In the genomic region with DNA sequence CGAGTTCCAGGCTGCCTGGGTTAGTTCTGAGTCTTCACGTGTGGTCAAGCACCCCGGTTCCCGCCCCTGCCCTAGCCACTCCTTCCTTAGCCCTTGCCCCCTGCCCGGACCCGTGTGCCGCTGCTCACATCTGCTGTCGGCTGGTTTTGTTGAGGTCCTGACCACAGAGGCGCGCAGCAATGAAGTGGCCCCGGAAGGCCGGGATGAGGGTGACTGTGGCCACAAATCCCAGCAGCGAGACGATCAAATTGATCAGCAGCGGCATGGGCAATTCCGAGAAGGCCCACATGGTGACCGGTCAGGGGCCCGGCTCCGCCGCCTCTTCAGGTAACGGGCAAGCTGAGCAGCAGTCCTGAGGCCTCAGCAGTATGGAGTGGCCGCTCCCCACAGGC, we compare ENCODE assay signal across 5 cellular contexts. TPM values are rescaled to one million over a fixed set of nuclear protein-coding genes. Genes with fewer than 3 reads are reported as not detected.
DNase-seq lines count a peak whose midpoint lies in the region; ATAC-seq and TF ChIP-seq lines count a peak whose summit lies in the region.

No MANE protein-coding gene starts in this region.

- TF ChIP-seq POLR2A in IMR-90 (IDR thresholded peaks at IDR 0.05; ENCODE audit: low read depth, low read length) (no peak), gastrocnemius medialis (IDR thresholded peaks at IDR 0.05) (no peak)

- H3K9me1 ChIP-seq in IMR-90 (ENCODE audit: insufficient read depth, low read length) = peaks cover 12% of the 10 kb centered on the region

- peak overlapping the region; percentile 52; the same call in 1 of the 2 replicates for H2BK120ac ChIP-seq in IMR-90 (ENCODE audit: low read depth, low read length)

- peak overlapping the region; percentile 76 for H3K9ac ChIP-seq in IMR-90 (ENCODE audit: low read depth, low read length)

- WGBS in IMR-90 (ENCODE audit: extremely low coverage in 2 of 2, insufficient read length in 1 of 2), 2 experiments = 0% methylated on average over 12 of the region's 22 CpGs; no CpG with 5 or more reads in 1 of the 2 experiments

- H2BK20ac ChIP-seq in IMR-90 (ENCODE audit: low read depth, low read length) = no peak overlapping the region

- peak overlapping the region; percentile 98 for H2BK5ac ChIP-seq in IMR-90 (ENCODE audit: low read depth, low read length, poor library complexity, severe bottlenecking)

- peak overlapping the region; percentile 88 for H3K14ac ChIP-seq in IMR-90 (replicated peaks; ENCODE audit: low read depth, low read length)

- H3K4me1 ChIP-seq in IMR-90 (ENCODE audit: control insufficient read depth, insufficient read depth, low read length) = peaks cover 5% of the 10 kb centered on the region
- peaks cover 17% of the 10 kb centered on the region for H3K4me1 ChIP-seq in effector memory CD4-positive, alpha-beta T cell (ENCODE audit: control insufficient read depth, insufficient read depth, low read length, poor library complexity, severe bottlenecking)
- peaks cover 19 to 26% of the 10 kb centered on the region in 2 donors for H3K4me1 ChIP-seq in gastrocnemius medialis

- peak overlapping the region; percentile 72 to 83; a peak in 2 of 4 replicates for H4K8ac ChIP-seq in IMR-90 (ENCODE audit: low read depth in 2 of 2, low read length in 2 of 2)

- peak overlapping the region; percentile 96 for H2AK5ac ChIP-seq in IMR-90 (ENCODE audit: low read depth, low read length)

- H2AK9ac ChIP-seq in IMR-90 (replicated peaks; ENCODE audit: low read depth, low read length, poor library complexity) = peak overlapping the region; percentile 97

- H3K27me3 ChIP-seq in IMR-90 (ENCODE audit: control insufficient read depth, insufficient read depth, low read length) = no peaks in the 10 kb centered on the region
- no peaks in the 10 kb centered on the region for H3K27me3 ChIP-seq in effector memory CD4-positive, alpha-beta T cell (replicated peaks; ENCODE audit: control insufficient read depth, insufficient read depth, low read length, poor library complexity, severe bottlenecking)
- no peaks in the 10 kb centered on the region for H3K27me3 ChIP-seq in gastrocnemius medialis

- no peak overlapping the region for H2BK15ac ChIP-seq in IMR-90 (ENCODE audit: low read depth, low read length)

- intact Hi-C loops in IMR-90 (cut with micrococcal nuclease) = loop anchor here (10.0 kb wide), 1 partner anchor 373 kb away; no protein-coding TSS in a partner anchor
- intact Hi-C loops in gastrocnemius medialis (cut with DNase I; ENCODE audit: low total_unique reads) = loop anchor here (5.0 kb wide), 1 partner anchor 236 kb away; no protein-coding TSS in a partner anchor

- DNase-seq in IMR-90 (no peak), gastrocnemius medialis (no peak), NCI-H2081 (lab: John Stamatoyannopoulos, UW) (no peak)
- DNase-seq in effector memory CD4-positive, alpha-beta T cell = no peak

- TSS peak; percentile 84 for BruUV-seq in IMR-90 (replicated peaks; lab: Mats Ljungman, UMichigan)

- TF ChIP-seq RAD21 in IMR-90 (IDR thresholded peaks at IDR 0.05; ENCODE audit: low read length) = no peak

- H3K4me3 ChIP-seq in IMR-90 (ENCODE audit: insufficient read depth, low read depth, low read length) = peak overlapping the region; percentile 72
- H3K4me3 ChIP-seq in effector memory CD4-positive, alpha-beta T cell (ENCODE audit: insufficient read depth, low read depth, low read length, poor library complexity, severe bottlenecking) = peak overlapping the region; percentile 74
- peak overlapping the region; percentile 74 to 90 (median 79) for H3K4me3 ChIP-seq in gastrocnemius medialis

- H3K56ac ChIP-seq in IMR-90 (ENCODE audit: extremely low read depth, insufficient read depth, low read length) = peak overlapping the region; percentile 81

- H3K4me2 ChIP-seq in IMR-90 (ENCODE audit: low read depth, low read length) = peak overlapping the region; percentile 83

- H3K4ac ChIP-seq in IMR-90 (ENCODE audit: low read depth, low read length) = peak overlapping the region; percentile 86

- H3K18ac ChIP-seq in IMR-90 (ENCODE audit: low read depth, low read length) = no peak overlapping the region

- CTCF ChIA-PET in IMR-90 (lab: Yijun Ruan, JAX) = interaction anchor here (1.3 to 1.8 kb wide), 2 partner anchors 44 to 237 kb away, joined by 3 to 9 read pairs; no protein-coding TSS in a partner anchor

- peak; percentile 11 for ATAC-seq in GM21367 (IDR thresholded peaks at IDR 0.05; ENCODE audit: unreplicated experiment)
- ATAC-seq in IMR-90 (ENCODE audit: low read depth) = peak; percentile 22
- peak in 1 of 2 donors; percentile 17 for ATAC-seq in gastrocnemius medialis

- H4K20me1 ChIP-seq in IMR-90 (ENCODE audit: insufficient read depth, low read length) = no peaks in the 10 kb centered on the region

- H4K5ac ChIP-seq in IMR-90 (ENCODE audit: low read depth, low read length) = peak overlapping the region; percentile 21

- peak overlapping the region; percentile 89 for H3K23ac ChIP-seq in IMR-90 (ENCODE audit: low read depth, low read length)

- H3K79me1 ChIP-seq in IMR-90 (ENCODE audit: low read depth in 1 of 2, low read length in 2 of 2) = peaks cover 19 to 55% of the 10 kb centered on the region in 2 experiments

- H3K27ac ChIP-seq in IMR-90 (ENCODE audit: insufficient read depth, low read length) (peak overlapping the region; percentile 80), gastrocnemius medialis (peak overlapping the region; percentile 88 to 93 (median 90))
- peak overlapping the region; percentile 91 for H3K27ac ChIP-seq in effector memory CD4-positive, alpha-beta T cell (ENCODE audit: insufficient read depth, low read length, poor library complexity, severe bottlenecking)

- H3K36me3 ChIP-seq in IMR-90 (ENCODE audit: control insufficient read depth, insufficient read depth, low read length) (peaks cover 14% of the 10 kb centered on the region), gastrocnemius medialis (peaks cover 0 to 27% of the 10 kb centered on the region in 2 donors)
- H3K36me3 ChIP-seq in effector memory CD4-positive, alpha-beta T cell (ENCODE audit: control insufficient read depth, insufficient read depth, low read length) = peaks cover 14% of the 10 kb centered on the region

- peak overlapping the region; percentile 20 for H4K91ac ChIP-seq in IMR-90 (ENCODE audit: insufficient read depth, low read depth, low read length)

- no peaks in the 10 kb centered on the region for H3K9me3 ChIP-seq in IMR-90 (ENCODE audit: control insufficient read depth, insufficient read depth, low read length)
- H3K9me3 ChIP-seq in effector memory CD4-positive, alpha-beta T cell (ENCODE audit: control insufficient read depth, low read length) = no peaks in the 10 kb centered on the region
- H3K9me3 ChIP-seq in gastrocnemius medialis = no peaks in the 10 kb centered on the region

- no peak for TF ChIP-seq CTCF in IMR-90 (conservative IDR thresholded peaks at IDR 0.05; ENCODE audit: low read depth, low read length)
- TF ChIP-seq CTCF in gastrocnemius medialis (IDR thresholded peaks at IDR 0.05 in 4 of 5, conservative IDR thresholded peaks at IDR 0.05 in 1 of 5) = peak in 2 of 5 experiments; percentile 16 to 17

- POLR2A ChIA-PET in IMR-90 (lab: Charles Lee; ENCODE audit: unreplicated experiment) = interaction anchor here (0.6 to 1.5 kb wide), 3 partner anchors 10 to 236 kb away, joined by 3 to 7 read pairs (median 6); a partner anchor contains a TSS

- peak overlapping the region; percentile 97 for H2AFZ ChIP-seq in IMR-90 (replicated peaks; ENCODE audit: low read length, poor library complexity)

- in situ Hi-C loops in IMR-90 (cut with MboI; ENCODE audit: low sequenced_read_pairs) = loop anchor here (5.0 kb wide), 1 partner anchor 96 kb away; no protein-coding TSS in a partner anchor
- in situ Hi-C loops in gastrocnemius medialis (cut with MboI; ENCODE audit: low sequenced_read_pairs in 4 of 4) = no loop called here

- dilution Hi-C loops in IMR-90 (cut with HindIII; ENCODE audit: low sequenced_read_pairs, unreplicated experiment) = no loop called here

TF ChIP-seq in IMR-90, 13 proteins besides CTCF, POLR2A, EP300 and RAD21:
- TF ChIP-seq NFE2L2 (IDR thresholded peaks at IDR 0.05; ENCODE audit: low read depth, low read length) = no peak
- peak; percentile 75 for TF ChIP-seq MXI1 (IDR thresholded peaks at IDR 0.05; ENCODE audit: borderline replicate concordance, low read depth, low read length)

RNA-seq across cellular contexts. Expression of a gene that starts 0.3 kb away (rescaled TPM):
- 13.6 and 15.2 TPM in 2 replicates for total RNA-seq in IMR-90 (2012; rRNA removed)
- 51.2 and 53.4 TPM in 2 replicates for polyA plus RNA-seq in IMR-90 (2012; rRNA removed)
- polyA plus RNA-seq in IMR-90 (2012; cell fraction: cytosol; rRNA removed) = 20.2 and 25.9 TPM in 2 replicates
- polyA plus RNA-seq in IMR-90 (2012; cell fraction: nucleus; rRNA removed; ENCODE audit: low replicate concordance) = 105 and 155 TPM in 2 replicates
- total RNA-seq in gastrocnemius medialis = 10 to 100 TPM in 3 of 4 donors, 1 to 10 TPM in 1; 8.9 to 34.0 (median 15.1) TPM

RNA-seq across cellular contexts. Expression of a gene that starts 5.8 kb away (rescaled TPM):
- total RNA-seq in IMR-90 (2012; rRNA removed) = 2.2 TPM in 2 replicates
- 8.7 and 9.5 TPM in 2 replicates for polyA plus RNA-seq in IMR-90 (2012; rRNA removed)
- 3.7 and 6.9 TPM in 2 replicates for polyA plus RNA-seq in IMR-90 (2012; cell fraction: cytosol; rRNA removed)
- polyA plus RNA-seq in IMR-90 (2012; cell fraction: nucleus; rRNA removed; ENCODE audit: low replicate concordance) = 14.8 and 29.4 TPM in 2 replicates
- 10 to 100 TPM; 10.0 to 30.7 (median 18.7) TPM for total RNA-seq in gastrocnemius medialis

RNA-seq across cellular contexts. Expression of a gene that starts 16.7 kb away (rescaled TPM):
- total RNA-seq in IMR-90 (2012; rRNA removed) = 13.9 and 17.9 TPM in 2 replicates
- 55.3 and 59.5 TPM in 2 replicates for polyA plus RNA-seq in IMR-90 (2012; rRNA removed)
- 48.3 and 54.5 TPM in 2 replicates for polyA plus RNA-seq in IMR-90 (2012; cell fraction: cytosol; rRNA removed)
- 58.5 and 77.5 TPM in 2 replicates for polyA plus RNA-seq in IMR-90 (2012; cell fraction: nucleus; rRNA removed; ENCODE audit: low replicate concordance)
- 10 to 100 TPM in 3 of 4 donors, 1 to 10 TPM in 1; 8.7 to 31.1 (median 14.5) TPM for total RNA-seq in gastrocnemius medialis

RNA-seq across cellular contexts. Expression of a gene that starts 20.0 kb away (rescaled TPM):
- total RNA-seq in IMR-90 (2012; rRNA removed) (8.1 and 9.1 TPM in 2 replicates), gastrocnemius medialis (10 to 100 TPM in 3 of 4 donors, 1 to 10 TPM in 1; 8.1 to 17.8 (median 15.3) TPM)
- 12.8 and 15.3 TPM in 2 replicates for polyA plus RNA-seq in IMR-90 (2012; rRNA removed)
- polyA plus RNA-seq in IMR-90 (2012; cell fraction: cytosol; rRNA removed) = 6.9 and 8.2 TPM in 2 replicates
- polyA plus RNA-seq in IMR-90 (2012; cell fraction: nucleus; rRNA removed; ENCODE audit: low replicate concordance) = 64.4 and 75.1 TPM in 2 replicates

RNA-seq across cellular contexts. Expression of a gene that starts 33.7 kb away (rescaled TPM):
- 22.2 and 30.5 TPM in 2 replicates for total RNA-seq in IMR-90 (2012; rRNA removed)
- polyA plus RNA-seq in IMR-90 (2012; rRNA removed) = 19.7 and 20.7 TPM in 2 replicates
- polyA plus RNA-seq in IMR-90 (2012; cell fraction: cytosol; rRNA removed) = 5.4 and 10.1 TPM in 2 replicates
- polyA plus RNA-seq in IMR-90 (2012; cell fraction: nucleus; rRNA removed; ENCODE audit: low replicate concordance) = 39.5 and 40.0 TPM in 2 replicates
- total RNA-seq in gastrocnemius medialis = 10 to 100 TPM; 16.5 to 25.9 (median 20.3) TPM
